ENCODE assay signal across 23 cellular contexts in the genomic region with DNA sequence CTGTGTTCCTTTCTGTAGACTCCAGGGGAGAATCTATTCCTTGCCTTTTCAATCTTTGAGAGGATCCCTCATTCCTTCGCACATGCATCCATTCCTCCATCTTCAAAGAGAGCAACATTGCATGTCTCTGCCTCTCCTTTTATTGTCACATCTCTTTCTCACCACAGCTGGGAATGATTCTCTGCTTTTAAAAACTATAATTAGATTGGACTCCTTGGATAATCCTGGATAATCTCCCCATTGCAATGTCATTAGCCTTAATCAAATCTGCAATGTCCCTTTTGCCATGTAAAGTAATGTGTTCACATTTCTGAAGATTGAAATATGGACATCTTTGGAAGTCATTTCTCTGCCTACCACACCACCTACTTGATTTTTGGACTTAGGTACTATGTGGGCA.
DNase-seq lines count a peak whose midpoint lies in the region; ATAC-seq, FAIRE-seq and TF ChIP-seq lines count a peak whose summit lies in the region.
"Had no signal": no experiment of that assay in that cellular context is flagged by ENCODE, and none has a peak within 500 bp of the region (broad histone marks: within the 10 kb centered on the region; RNA-seq: fewer than 3 reads in every experiment).

No MANE protein-coding gene starts in this region.

- peaks cover 0 to 2% of the 10 kb centered on the region in 2 experiments; a peak in 1 of 4 replicates for H3K4me1 Mint-ChIP-seq in H9
- H3K4me1 Mint-ChIP-seq in glutamatergic neuron (ENCODE audit: low read depth, unreplicated experiment), result no peaks in the 10 kb centered on the region
- H3K4me1 Mint-ChIP-seq: CD14-positive monocyte; CD8-positive, alpha-beta memory T cell had no signal

- no peaks in the 10 kb centered on the region for H3K4me1 ChIP-seq in A673 (ENCODE audit: insufficient read depth, low read length, poor library complexity, severe bottlenecking)
- H3K4me1 ChIP-seq in H9 (ENCODE audit: insufficient read depth, low read length), result no peaks in the 10 kb centered on the region
- H3K4me1 ChIP-seq in HepG2 (ENCODE audit: insufficient read depth, low read length), result peaks cover 11% of the 10 kb centered on the region
- H3K4me1 ChIP-seq: BE2C; BLaER1 treated with 17β-estradiol and CSF1 and Interleukin-3, amounts not matched to agents 10 nM and 100 nM had no signal

- H3K4ac ChIP-seq in H9 (ENCODE audit: low read depth, low read length), result no peak overlapping the region

- H3K9me3 Mint-ChIP-seq in H9 (no peaks in the 10 kb centered on the region), glutamatergic neuron (ENCODE audit: unreplicated experiment) (no peaks in the 10 kb centered on the region)

- FAIRE-seq in HepG2 (lab: Jason Lieb, UNC), result no peak
- FAIRE-seq: A204.1, G401.6, GM12892, H1 had no signal

- H3K4me3 ChIP-seq in A673 (ENCODE audit: low read depth, low read length, poor library complexity, severe bottlenecking) (no peak overlapping the region), HepG2 (replicated peaks in 1 of 3; ENCODE audit: insufficient read depth in 1 of 3, low read depth in 2 of 3, low read length in 3 of 3) (no peak overlapping the region)
- H3K4me3 ChIP-seq: BLaER1 treated with 17β-estradiol and CSF1 and Interleukin-3, amounts not matched to agents 10 nM and 100 nM; GM23248 had no signal

- BruUV-seq in A673 (replicated peaks; lab: Mats Ljungman, UMichigan) (no TSS peak), HepG2 (replicated peaks; lab: Mats Ljungman, UMichigan) (no TSS peak)

- H3K9ac ChIP-seq in H9 (ENCODE audit: extremely low read depth, insufficient read length, low read length) (no peak overlapping the region), HepG2 (ENCODE audit: insufficient read depth, low read depth, low read length) (no peak overlapping the region)
- H3K9ac ChIP-seq: BLaER1 treated with 17β-estradiol and CSF1 and Interleukin-3, amounts not matched to agents 10 nM and 100 nM; GM23248 had no signal

- H3K23ac ChIP-seq in H9 (ENCODE audit: insufficient read length, low read depth, low read length), result no peak overlapping the region

- TF ChIP-seq RAD21 in HepG2 (CRISPR knock-in tag; IDR thresholded peaks at IDR 0.05), result no peak

- no peak overlapping the region for H2BK120ac ChIP-seq in H9 (ENCODE audit: low read depth, low read length, poor library complexity, severe bottlenecking)

- no CpG with 5 or more reads among the region's 1 CpG for WGBS in H9 (ENCODE audit: extremely low coverage, insufficient read length, low lambda C conversion rate)
- WGBS in HepG2 (ENCODE audit: low lambda C conversion rate), result 0% methylated on average over 1 of the region's 1 CpG

- H2BK5ac ChIP-seq in H9 (ENCODE audit: insufficient read length, low read length), result no peak overlapping the region

- H3K36me3 ChIP-seq in A673 (ENCODE audit: insufficient read depth, low read length, poor library complexity, severe bottlenecking), result no peaks in the 10 kb centered on the region
- H3K36me3 ChIP-seq in HepG2 (replicated peaks in 1 of 2; ENCODE audit: control insufficient read depth in 1 of 2, insufficient read depth in 2 of 2, low read length in 2 of 2), result no peaks in the 10 kb centered on the region
- H3K36me3 ChIP-seq: BE2C; BLaER1 treated with 17β-estradiol and CSF1 and Interleukin-3, amounts not matched to agents 10 nM and 100 nM had no signal

- TF ChIP-seq EP300 in HepG2 (IDR thresholded peaks at IDR 0.05; ENCODE audit: low read depth in 2 of 2, low read length in 2 of 2), result no peak
- no peak for TF ChIP-seq EP300 in HepG2 (CRISPR knock-in tag; IDR thresholded peaks at IDR 0.05; ENCODE audit: borderline replicate concordance)

- H3K9me3 ChIP-seq in A673 (ENCODE audit: low read depth, low read length, poor library complexity, severe bottlenecking) (no peaks in the 10 kb centered on the region), H9 (ENCODE audit: control insufficient read depth, low read depth, low read length) (no peaks in the 10 kb centered on the region), HepG2 (ENCODE audit: low read length) (no peaks in the 10 kb centered on the region)
- H3K9me3 ChIP-seq: BE2C; BLaER1 treated with 17β-estradiol and CSF1 and Interleukin-3, amounts not matched to agents 10 nM and 100 nM had no signal

- H3K79me2 ChIP-seq in H9 (ENCODE audit: insufficient read depth, low read length) (no peaks in the 10 kb centered on the region), HepG2 (ENCODE audit: insufficient read depth, low read length) (no peaks in the 10 kb centered on the region)

- no peak overlapping the region for H4K5ac ChIP-seq in H9 (ENCODE audit: insufficient read length, low read depth, low read length)

- POLR2A ChIA-PET in A673 (lab: Charles Lee; ENCODE audit: low non-redundant PET), result no interaction called here
- POLR2A ChIA-PET in HepG2 (lab: Yijun Ruan, JAX), result no interaction called here

- DNase-seq in A673 (ENCODE audit: low spot score) (peak; percentile 1), H9 (no peak), NCI-H82 treated with DMSO at 0.1 percent for 48 hours (lab: John Stamatoyannopoulos, UW; ENCODE audit: unreplicated experiment) (peak; percentile 82), HepG2 (ENCODE audit: low spot score) (no peak), NCI-H510A (lab: John Stamatoyannopoulos, UW) (no peak), glutamatergic neuron (no peak)
- DNase-seq: ACHN; AML-193; BE2C; CD4-positive, alpha-beta T cell; CD8-positive, alpha-beta memory T cell; DMS153; DND-41; GM23248; H7 had no signal

- H2BK20ac ChIP-seq in H9 (ENCODE audit: low read depth, low read length, poor library complexity, severe bottlenecking), result peak overlapping the region; percentile 60

- H3K36me3 Mint-ChIP-seq in H9 (ENCODE audit: insufficient read depth in 1 of 3, low read depth in 3 of 3) (no peaks in the 10 kb centered on the region), glutamatergic neuron (ENCODE audit: unreplicated experiment) (no peaks in the 10 kb centered on the region)
- H3K36me3 Mint-ChIP-seq: CD14-positive monocyte; CD8-positive, alpha-beta memory T cell had no signal

- no peak for TF ChIP-seq CTCF in A673 (conservative IDR thresholded peaks at IDR 0.05; ENCODE audit: low read depth, low read length)
- no peak for TF ChIP-seq CTCF in H9 (conservative IDR thresholded peaks at IDR 0.05)
- TF ChIP-seq CTCF in HepG2 (CRISPR knock-in tag; IDR thresholded peaks at IDR 0.05), result no peak
- TF ChIP-seq CTCF in glutamatergic neuron (IDR thresholded peaks at IDR 0.05; ENCODE audit: partially characterized antibody, unreplicated experiment), result no peak

- H2AK5ac ChIP-seq in H9 (ENCODE audit: insufficient read length, low read length), result no peak overlapping the region

- intact Hi-C loops in A673 (cut with micrococcal nuclease; ENCODE audit: unreplicated experiment) (no loop called here), HepG2 (cut with micrococcal nuclease; ENCODE audit: unreplicated experiment) (no loop called here)

- H2AFZ ChIP-seq in H9 (ENCODE audit: low read length) (no peak overlapping the region), HepG2 (ENCODE audit: low read length) (no peak overlapping the region)
- H2AFZ ChIP-seq: GM23248 had no signal

- H3K18ac ChIP-seq in H9 (ENCODE audit: insufficient read length, low read depth, low read length), result no peak overlapping the region

- H3K27me3 ChIP-seq in A673 (replicated peaks; ENCODE audit: insufficient read depth, low read depth, low read length, poor library complexity) (no peaks in the 10 kb centered on the region), H9 (ENCODE audit: insufficient read depth, low read length) (no peaks in the 10 kb centered on the region), HepG2 (ENCODE audit: control insufficient read depth in 1 of 2, insufficient read depth in 2 of 2, low read length in 2 of 2) (no peaks in the 10 kb centered on the region)
- H3K27me3 ChIP-seq: BE2C; BLaER1 treated with 17β-estradiol and CSF1 and Interleukin-3, amounts not matched to agents 10 nM and 100 nM had no signal

- no peak overlapping the region for H3K27ac ChIP-seq in A673 (ENCODE audit: low read depth, low read length, poor library complexity, severe bottlenecking)
- H3K27ac ChIP-seq in H9 (ENCODE audit: insufficient read length, low read depth, low read length), result no peak overlapping the region
- H3K27ac ChIP-seq in HepG2 (ENCODE audit: extremely low read length, insufficient read depth, low read length), result no peak overlapping the region
- H3K27ac ChIP-seq: 22Rv1; BLaER1 treated with 17β-estradiol and CSF1 and Interleukin-3, amounts not matched to agents 10 nM and 100 nM; GM23248 had no signal

- in situ Hi-C loops in HepG2 (cut with HindIII; ENCODE audit: extremely low pct_ligation_motif_present, low pct_unique_long_range_greater_than_20kb), result no loop called here

- no peak overlapping the region for H3K56ac ChIP-seq in H9 (ENCODE audit: insufficient read length, low read depth, low read length)

- H3K14ac ChIP-seq in H9 (ENCODE audit: insufficient read depth, low read length), result no peak overlapping the region

- H4K91ac ChIP-seq in H9 (ENCODE audit: insufficient read length, low read depth, low read length), result no peak overlapping the region

- TF ChIP-seq POLR2A in HepG2 (IDR thresholded peaks at IDR 0.05; ENCODE audit: insufficient read depth in 1 of 2, low read depth in 2 of 2, low read length in 2 of 2), result no peak

- H3K4me3 Mint-ChIP-seq in H9, result no peak overlapping the region
- no peak overlapping the region for H3K4me3 Mint-ChIP-seq in glutamatergic neuron (ENCODE audit: unreplicated experiment)
- H3K4me3 Mint-ChIP-seq: CD14-positive monocyte; CD4-positive, alpha-beta T cell; CD8-positive, alpha-beta memory T cell had no signal

- H3T11ph ChIP-seq in H9 (ENCODE audit: low read length), result no peak overlapping the region

- H3K27ac Mint-ChIP-seq in H9 (no peak overlapping the region), glutamatergic neuron (ENCODE audit: unreplicated experiment) (no peak overlapping the region)
- H3K27ac Mint-ChIP-seq: CD14-positive monocyte; CD4-positive, alpha-beta T cell; CD8-positive, alpha-beta memory T cell had no signal

- H3K79me1 ChIP-seq in H9 (ENCODE audit: insufficient read depth, low read depth, low read length, poor library complexity, severe bottlenecking), result no peaks in the 10 kb centered on the region

- H4K20me1 ChIP-seq in H9 (ENCODE audit: control insufficient read depth, insufficient read depth, insufficient read length), result no peaks in the 10 kb centered on the region
- H4K20me1 ChIP-seq in HepG2 (ENCODE audit: insufficient read depth, low read length), result no peaks in the 10 kb centered on the region
- H4K20me1 ChIP-seq: BLaER1 treated with 17β-estradiol and CSF1 and Interleukin-3, amounts not matched to agents 10 nM and 100 nM had no signal

- no peak overlapping the region for H2BK12ac ChIP-seq in H9 (ENCODE audit: insufficient read length, low read depth, low read length)

- no peak overlapping the region for H4K8ac ChIP-seq in H9 (replicated peaks; ENCODE audit: insufficient read length, low read depth, low read length)

- H2BK15ac ChIP-seq in H9 (ENCODE audit: low read depth, low read length), result no peak overlapping the region

- H3K4me2 ChIP-seq in H9 (ENCODE audit: insufficient read depth, insufficient read length, low read length) (no peak overlapping the region), HepG2 (ENCODE audit: low read depth, low read length) (no peak overlapping the region)
- H3K4me2 ChIP-seq: BLaER1 treated with 17β-estradiol and CSF1 and Interleukin-3, amounts not matched to agents 10 nM and 100 nM had no signal

- H3K27me3 Mint-ChIP-seq in H9 (ENCODE audit: low read depth) (peaks cover 6% of the 10 kb centered on the region), glutamatergic neuron (ENCODE audit: unreplicated experiment) (no peaks in the 10 kb centered on the region)
- H3K27me3 Mint-ChIP-seq: CD4-positive, alpha-beta T cell; CD8-positive, alpha-beta memory T cell had no signal

- no peaks in the 10 kb centered on the region for H3K23me2 ChIP-seq in H9 (ENCODE audit: insufficient read length, low read depth, low read length, poor library complexity, severe bottlenecking)

- CTCF ChIA-PET in A673 (lab: Charles Lee) (no interaction called here), HepG2 (lab: Yijun Ruan, JAX; ENCODE audit: low intra/inter-chr PET ratio, low total read pairs) (no interaction called here)

- ATAC-seq in HepG2, result no peak
- ATAC-seq: HCT116 had no signal

Comparison
In these comparisons a context has a peak if more than half of its experiments do, and no peak if none do; other contexts are left out.
1. DNase-seq: peak in A673 (single experiment) and NCI-H82 treated with DMSO at 0.1 percent for 48 hours (single experiment); none in H9 (single experiment), HepG2 (single experiment), NCI-H510A (single experiment) and glutamatergic neuron (single experiment).